24 cellular contexts compared by ENCODE assay signal in the genomic region with DNA sequence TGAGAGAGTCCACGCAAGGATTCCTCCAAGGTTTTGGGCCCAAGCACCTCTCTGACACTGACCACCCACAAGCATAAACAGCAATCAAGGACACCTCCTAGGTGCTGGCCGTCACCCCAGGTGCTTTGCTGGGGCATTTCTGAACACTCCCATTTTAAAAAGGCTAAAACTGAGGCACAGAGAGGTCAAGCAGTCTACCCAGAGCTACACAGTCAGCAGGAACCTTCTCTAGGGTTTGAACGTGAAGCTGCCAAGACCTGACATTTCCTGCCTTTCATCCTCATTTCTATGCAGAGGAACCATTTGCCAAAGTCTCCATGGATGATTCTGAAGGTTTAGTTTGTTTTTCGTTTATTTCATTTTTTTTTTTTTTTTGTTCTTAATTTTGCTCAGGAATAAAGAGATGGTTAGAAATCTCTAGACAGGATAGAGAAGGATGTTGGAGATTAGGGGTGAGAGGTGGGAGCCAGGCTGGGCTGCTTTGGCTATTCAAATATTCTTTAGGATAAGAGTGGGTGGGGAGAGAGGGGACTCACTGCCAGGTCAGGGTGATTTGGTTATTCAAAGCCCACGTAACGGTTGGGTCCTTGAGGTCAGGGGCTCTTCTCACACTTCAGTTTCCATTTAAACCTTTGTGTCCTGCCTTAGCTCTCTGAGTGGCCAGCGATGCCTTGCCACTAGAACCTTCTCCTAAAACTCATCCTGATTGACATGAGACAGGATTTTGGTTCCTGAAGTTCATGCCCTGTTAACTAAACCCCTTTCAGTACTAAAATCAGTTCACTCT. TPM values are rescaled to one million over a fixed set of nuclear protein-coding genes. Genes with fewer than 3 reads are reported as not detected.
DNase-seq lines count a peak whose midpoint lies in the region; ATAC-seq, FAIRE-seq and TF ChIP-seq lines count a peak whose summit lies in the region.
"Had no signal": no experiment of that assay in that cellular context is flagged by ENCODE, and none has a peak within 500 bp of the region (broad histone marks: within the 10 kb centered on the region; RNA-seq: fewer than 3 reads in every experiment).

No MANE protein-coding gene starts in this region.

- no peak overlapping the region for H3K27ac ChIP-seq in endodermal cell (ENCODE audit: low read depth, low read length)
- no peak overlapping the region for H3K27ac ChIP-seq in foreskin keratinocyte
- H3K27ac ChIP-seq: esophagus muscularis mucosa, GM23248, SJSA1, vagina had no signal

- no peak overlapping the region for H3K9ac ChIP-seq in endodermal cell (ENCODE audit: extremely low read depth, low read length, poor library complexity, severe bottlenecking)
- H3K9ac ChIP-seq: GM23248 had no signal

- peaks cover 57% of the 10 kb centered on the region for H3K4me1 Mint-ChIP-seq in endodermal cell
- peaks cover 33% of the 10 kb centered on the region for H3K4me1 Mint-ChIP-seq in progenitor cell of endocrine pancreas (ENCODE audit: low read depth)
- H3K4me1 Mint-ChIP-seq: activated naive CD8-positive, alpha-beta T cell treated with anti-CD3 and anti-CD28 coated beads for 36 hours had no signal

- H3K36me3 Mint-ChIP-seq in endodermal cell (ENCODE audit: low read depth) (peaks cover 14% of the 10 kb centered on the region), progenitor cell of endocrine pancreas (ENCODE audit: insufficient read depth) (no peaks in the 10 kb centered on the region)
- H3K36me3 Mint-ChIP-seq: activated CD4-positive, alpha-beta memory T cell treated with anti-CD3 and anti-CD28 coated beads for 36 hours; activated naive CD8-positive, alpha-beta T cell treated with anti-CD3 and anti-CD28 coated beads for 36 hours; CD4-positive, CD25-positive, alpha-beta regulatory T cell; T-cell had no signal

- H3K4me1 ChIP-seq in endodermal cell (ENCODE audit: control insufficient read depth, insufficient read depth, low read length) (peaks cover 29% of the 10 kb centered on the region), foreskin keratinocyte (no peaks in the 10 kb centered on the region)
- H3K4me1 ChIP-seq: SJSA1 had no signal

- ATAC-seq in GM18502 (IDR thresholded peaks at IDR 0.05; ENCODE audit: poor library complexity, unreplicated experiment) (no peak), foreskin keratinocyte (no peak), left colon (no peak)
- ATAC-seq: activated CD4-positive, CD25-positive, alpha-beta regulatory T cell treated with anti-CD3 and anti-CD28 coated beads, Interleukin-2, amount 50 U/mL, for 24 hours; T-cell had no signal

- H3K27ac Mint-ChIP-seq in endodermal cell (peak overlapping the region; percentile 35), progenitor cell of endocrine pancreas (peak overlapping the region; percentile 27)
- H3K27ac Mint-ChIP-seq: activated CD4-positive, alpha-beta memory T cell treated with anti-CD3 and anti-CD28 coated beads for 36 hours; activated naive CD8-positive, alpha-beta T cell treated with anti-CD3 and anti-CD28 coated beads for 36 hours; CD4-positive, CD25-positive, alpha-beta regulatory T cell; HFFc6; stimulated activated naive CD8-positive, alpha-beta T cell treated with anti-CD3 and anti-CD28 coated beads, Interleukin-15, Interleukin-2, amounts not matched to agents 100 ng/mL and 50 ng/mL, for 24 hours; T-cell had no signal

- 67 to 70% methylated on average over 6 to 7 of the region's 7 CpGs for WGBS in endodermal cell (ENCODE audit: insufficient coverage in 1 of 2, insufficient read length in 1 of 2), 2 experiments

- TF ChIP-seq CTCF in endodermal cell (conservative IDR thresholded peaks at IDR 0.05) (no peak), progenitor cell of endocrine pancreas (IDR thresholded peaks at IDR 0.05; ENCODE audit: unreplicated experiment) (no peak), foreskin keratinocyte (conservative IDR thresholded peaks at IDR 0.05) (no peak)

- H3K27me3 ChIP-seq in endodermal cell (ENCODE audit: control insufficient read depth, insufficient read depth, low read length, poor library complexity, severe bottlenecking) (peaks cover 6% of the 10 kb centered on the region), foreskin keratinocyte (peaks cover 31% of the 10 kb centered on the region)
- H3K27me3 ChIP-seq: vagina had no signal

- no peaks in the 10 kb centered on the region for H3K36me3 ChIP-seq in endodermal cell (ENCODE audit: control insufficient read depth, insufficient read depth, low read length)
- H3K36me3 ChIP-seq: esophagus muscularis mucosa, SJSA1, vagina had no signal

- intact Hi-C loops in left colon (cut with DNase I, micrococcal nuclease), result no loop called here

- H3K9me3 Mint-ChIP-seq in endodermal cell (no peaks in the 10 kb centered on the region), progenitor cell of endocrine pancreas (ENCODE audit: low read depth) (no peaks in the 10 kb centered on the region)
- H3K9me3 Mint-ChIP-seq: activated CD4-positive, alpha-beta memory T cell treated with anti-CD3 and anti-CD28 coated beads for 36 hours; activated naive CD8-positive, alpha-beta T cell treated with anti-CD3 and anti-CD28 coated beads for 36 hours; CD4-positive, CD25-positive, alpha-beta regulatory T cell; HFFc6; stimulated activated naive CD8-positive, alpha-beta T cell treated with anti-CD3 and anti-CD28 coated beads, Interleukin-15, Interleukin-2, amounts not matched to agents 100 ng/mL and 50 ng/mL, for 24 hours; T-cell had no signal

- peak overlapping the region; percentile 41 for H3K4me3 ChIP-seq in endodermal cell (ENCODE audit: low read length)
- H3K4me3 ChIP-seq: esophagus muscularis mucosa, GM23248, SJSA1, vagina had no signal

- no peak for TF ChIP-seq POLR2A in GM12892 (IDR thresholded peaks at IDR 0.05; ENCODE audit: low read depth, low read length)

- FAIRE-seq in GM12892 (lab: Jason Lieb, UNC), result peak; percentile 63

- no peaks in the 10 kb centered on the region for H3K9me3 ChIP-seq in endodermal cell (ENCODE audit: control insufficient read depth, low read length)
- H3K9me3 ChIP-seq: esophagus muscularis mucosa, SJSA1, vagina had no signal

- DNase-seq in GM12892 (ENCODE audit: insufficient read length) (no peak), NCI-H526 (lab: John Stamatoyannopoulos, UW) (peak; percentile 78 to 89), endodermal cell (no peak), progenitor cell of endocrine pancreas (ENCODE audit: low spot score, unreplicated experiment) (no peak), A172 (ENCODE audit: low spot score) (no peak), foreskin keratinocyte (no peak), left colon (no peak)
- DNase-seq: activated CD4-positive, alpha-beta memory T cell treated with anti-CD3 and anti-CD28 coated beads for 36 hours; activated naive CD8-positive, alpha-beta T cell treated with anti-CD3 and anti-CD28 coated beads for 36 hours; aorta; CD4-positive, CD25-positive, alpha-beta regulatory T cell; foreskin melanocyte; NCI-H1105; NCI-H1930; nucleus accumbens; T-cell had no signal

- H3K4me3 Mint-ChIP-seq in endodermal cell (no peak overlapping the region), progenitor cell of endocrine pancreas (ENCODE audit: low read depth) (no peak overlapping the region)
- H3K4me3 Mint-ChIP-seq: activated CD4-positive, alpha-beta memory T cell treated with anti-CD3 and anti-CD28 coated beads for 36 hours; activated naive CD8-positive, alpha-beta T cell treated with anti-CD3 and anti-CD28 coated beads for 36 hours; CD4-positive, CD25-positive, alpha-beta regulatory T cell; HFFc6; stimulated activated naive CD8-positive, alpha-beta T cell treated with anti-CD3 and anti-CD28 coated beads, Interleukin-15, Interleukin-2, amounts not matched to agents 100 ng/mL and 50 ng/mL, for 24 hours; T-cell had no signal

- peaks cover 16% of the 10 kb centered on the region for H3K27me3 Mint-ChIP-seq in endodermal cell (ENCODE audit: insufficient read depth)
- peaks cover 25% of the 10 kb centered on the region for H3K27me3 Mint-ChIP-seq in progenitor cell of endocrine pancreas

RNA-seq across cellular contexts. Expression of gene PLCG2, which starts 6.2 kb away (rescaled TPM):
- polyA plus RNA-seq in GM12892 (2012; ENCODE audit: missing spikeins), result 137 TPM
- total RNA-seq in endodermal cell (10 to 100 TPM; 34.7 to 48.4 TPM), progenitor cell of endocrine pancreas (9.1 and 10.3 TPM in 2 replicates), foreskin keratinocyte (1.8 and 2.2 TPM in 2 replicates), left colon (10 to 100 TPM; 16.7 to 20.0 TPM)
- 3.7 TPM for polyA plus RNA-seq in endodermal cell (2013, experiment 1 of 2)
- polyA plus RNA-seq in endodermal cell (2013, experiment 2 of 2), result 3.9 TPM
- total RNA-seq in A172 (2014; rRNA removed; shearing (Covaris generic)), result 3.8 and 3.9 TPM in 2 replicates
- polyA plus RNA-seq in foreskin keratinocyte, result 0.72 and 0.87 TPM in 2 replicates
- total RNA-seq: GM23248 had no signal

Comparison
In these comparisons a context has a peak if more than half of its experiments do, and no peak if none do; other contexts are left out.
1. DNase-seq: peak in NCI-H526 (2 of 2); none in GM12892 (single experiment), endodermal cell (single experiment), progenitor cell of endocrine pancreas (single experiment), A172 (single experiment), foreskin keratinocyte (0 of 2) and left colon (0 of 2).